In genomic region chr11:128298271-128298670, GRCh38 we compare ENCODE assay signal across 12 cellular contexts.
A peak's percentile ranks its signal among the peaks of the same experiment; 100 is the strongest.
DNase-seq lines count a peak whose midpoint lies in the region; ATAC-seq and TF ChIP-seq lines count a peak whose summit lies in the region.
"Had no signal": no experiment of that assay in that cellular context is flagged by ENCODE, and none has a peak within 500 bp of the region (broad histone marks: within the 10 kb centered on the region; RNA-seq: fewer than 3 reads in every experiment).

No MANE protein-coding gene starts in this region.

- POLR2A ChIA-PET in activated CD4-positive, alpha-beta T cell treated with anti-CD3 and anti-CD28 coated beads, Interleukin-2, amount 10 ng/mL, durations not matched to agents 7 days and 5 days (lab: Charles Lee) = no interaction called here

- TF ChIP-seq CTCF in Peyer's patch (IDR thresholded peaks at IDR 0.05) (no peak), gastroesophageal sphincter (IDR thresholded peaks at IDR 0.05) (no peak)

- peak overlapping the region; percentile 6 to 59 (median 53) for H3K27ac ChIP-seq in Peyer's patch
- H3K27ac ChIP-seq in gastroesophageal sphincter = peak overlapping the region in 3 of 4 donors; percentile 18 to 43 (median 39)
- H3K27ac ChIP-seq in subcutaneous abdominal adipose tissue (ENCODE audit: low read depth, low read length) = peak overlapping the region; percentile 66
- H3K27ac ChIP-seq: KMS-11 had no signal

- H3K4me3 ChIP-seq in Peyer's patch = no peak overlapping the region
- no peak overlapping the region for H3K4me3 ChIP-seq in gastroesophageal sphincter
- H3K4me3 ChIP-seq in subcutaneous abdominal adipose tissue (ENCODE audit: low read depth in 1 of 5, low read length in 5 of 5) = no peak overlapping the region
- no peak overlapping the region for H3K4me3 ChIP-seq in H7 (ENCODE audit: insufficient read depth, low read depth, low read length)

- CTCF ChIA-PET in activated CD4-positive, alpha-beta T cell treated with anti-CD3 and anti-CD28 coated beads, Interleukin-2, amount 10 ng/mL, durations not matched to agents 7 days and 5 days (lab: Charles Lee) = interaction anchor here (0.5 to 11.5 kb wide), 7 partner anchors 8 to 254 kb away, joined by 3 to 125 read pairs (median 5); no protein-coding TSS in a partner anchor

- peak overlapping the region in 1 of 5 donors; percentile 38 for H3K9ac ChIP-seq in subcutaneous abdominal adipose tissue (ENCODE audit: low read length in 5 of 5)
- H3K9ac ChIP-seq: KMS-11 had no signal

- peak overlapping the region; percentile 89 for H3K27ac Mint-ChIP-seq in activated CD4-positive, alpha-beta T cell treated with anti-CD3 and anti-CD28 coated beads, Interleukin-2, amount 10 ng/mL, durations not matched to agents 7 days and 5 days

- H3K27me3 ChIP-seq in Peyer's patch = no peaks in the 10 kb centered on the region
- H3K27me3 ChIP-seq in gastroesophageal sphincter = no peaks in the 10 kb centered on the region
- no peaks in the 10 kb centered on the region for H3K27me3 ChIP-seq in subcutaneous abdominal adipose tissue (ENCODE audit: control insufficient read depth in 5 of 5, insufficient read depth in 4 of 5, low read length in 5 of 5)
- no peaks in the 10 kb centered on the region for H3K27me3 ChIP-seq in H7 (ENCODE audit: control insufficient read depth, insufficient read depth, low read length)

- peaks cover 48% of the 10 kb centered on the region for H3K36me3 Mint-ChIP-seq in activated CD4-positive, alpha-beta T cell treated with anti-CD3 and anti-CD28 coated beads, Interleukin-2, amount 10 ng/mL, durations not matched to agents 7 days and 5 days (ENCODE audit: low read depth)

- no peak overlapping the region for H3K4me3 Mint-ChIP-seq in activated CD4-positive, alpha-beta T cell treated with anti-CD3 and anti-CD28 coated beads, Interleukin-2, amount 10 ng/mL, durations not matched to agents 7 days and 5 days

- TF ChIP-seq EP300 in gastroesophageal sphincter (IDR thresholded peaks at IDR 0.05) = no peak

- no peaks in the 10 kb centered on the region for H3K27me3 Mint-ChIP-seq in activated CD4-positive, alpha-beta T cell treated with anti-CD3 and anti-CD28 coated beads, Interleukin-2, amount 10 ng/mL, durations not matched to agents 7 days and 5 days

- WGBS in gastroesophageal sphincter (ENCODE audit: low coverage in 1 of 2), 2 donors = 85 to 100% methylated on average over 1 to 2 of the region's 2 CpGs

- no peak for ATAC-seq in gastroesophageal sphincter
- no peak for ATAC-seq in GM21737 (IDR thresholded peaks at IDR 0.05; ENCODE audit: unreplicated experiment)
- ATAC-seq in GM18517 (IDR thresholded peaks at IDR 0.05; ENCODE audit: unreplicated experiment) = no peak

- H3K9me3 ChIP-seq in Peyer's patch (no peaks in the 10 kb centered on the region), gastroesophageal sphincter (no peaks in the 10 kb centered on the region), subcutaneous abdominal adipose tissue (ENCODE audit: control insufficient read depth in 5 of 5, low read length in 5 of 5) (no peaks in the 10 kb centered on the region)

- peaks cover 13% of the 10 kb centered on the region for H3K9me3 Mint-ChIP-seq in activated CD4-positive, alpha-beta T cell treated with anti-CD3 and anti-CD28 coated beads, Interleukin-2, amount 10 ng/mL, durations not matched to agents 7 days and 5 days

- peaks cover 81% of the 10 kb centered on the region for H3K4me1 Mint-ChIP-seq in activated CD4-positive, alpha-beta T cell treated with anti-CD3 and anti-CD28 coated beads, Interleukin-2, amount 10 ng/mL, durations not matched to agents 7 days and 5 days

- no peak for TF ChIP-seq POLR2A in Peyer's patch (IDR thresholded peaks at IDR 0.05)
- TF ChIP-seq POLR2A in gastroesophageal sphincter (IDR thresholded peaks at IDR 0.05) = no peak

- peaks cover 0 to 27% (median 6%) of the 10 kb centered on the region in 4 donors for H3K4me1 ChIP-seq in Peyer's patch
- H3K4me1 ChIP-seq in gastroesophageal sphincter = peaks cover 3 to 40% (median 20%) of the 10 kb centered on the region in 3 donors
- peaks cover 10 to 68% (median 28%) of the 10 kb centered on the region in 5 donors for H3K4me1 ChIP-seq in subcutaneous abdominal adipose tissue (ENCODE audit: control insufficient read depth in 5 of 5, insufficient read depth in 5 of 5, low read length in 5 of 5)

- no peak for DNase-seq in activated CD4-positive, alpha-beta T cell treated with anti-CD3 and anti-CD28 coated beads, Interleukin-2, amount 10 ng/mL, durations not matched to agents 7 days and 5 days
- no peak for DNase-seq in activated CD4-positive, alpha-beta T cell treated with anti-CD3 and anti-CD28 coated beads for 48 hours
- DNase-seq in Peyer's patch = no peak
- DNase-seq in H7 = no peak
- DNase-seq: activated CD8-positive, alpha-beta memory T cell treated with anti-CD3 and anti-CD28 coated beads, Interleukin-2, amount 50 U/mL, for 4 hours; DND-41; right cardiac atrium had no signal

- H3K36me3 ChIP-seq in Peyer's patch (no peaks in the 10 kb centered on the region), gastroesophageal sphincter (no peaks in the 10 kb centered on the region), subcutaneous abdominal adipose tissue (ENCODE audit: control insufficient read depth in 5 of 5, insufficient read depth in 5 of 5, low read length in 5 of 5) (no peaks in the 10 kb centered on the region), H7 (replicated peaks; ENCODE audit: control insufficient read depth, insufficient read depth, low read length) (no peaks in the 10 kb centered on the region)
